In genomic region chr13:33832872-33833271, GRCh38 we compare ENCODE assay signal across 25 cellular contexts.
"Had no signal": no experiment of that assay in that cellular context is flagged by ENCODE, and none has a peak within 500 bp of the region (broad histone marks: within the 10 kb centered on the region; RNA-seq: fewer than 3 reads in every experiment).

No MANE protein-coding gene starts in this region.

- ATAC-seq: left lobe of liver, psoas muscle had no signal

- H3K9me3 ChIP-seq: ascending aorta, ovary, psoas muscle, SK-N-SH, testis had no signal

- H3K4me2 ChIP-seq: SK-N-SH had no signal

- H3K36me3 ChIP-seq: ovary had no signal

- H3K4me1 ChIP-seq: ascending aorta, psoas muscle, testis had no signal

- H3K4me3 ChIP-seq: ascending aorta, cardiac muscle cell, coronary artery, ovary, psoas muscle, testis had no signal

- H3K9ac ChIP-seq: SK-N-SH had no signal

- H3K27me3 ChIP-seq: ascending aorta, cardiac muscle cell, ovary, testis had no signal

- FAIRE-seq: TTC549, urothelium cell line had no signal

- H3K27ac ChIP-seq: cardiac muscle cell, coronary artery, ovary, testis, VCaP had no signal

- DNase-seq: activated CD4-positive, alpha-beta T cell treated with anti-CD3 and anti-CD28 coated beads for 4 hours; activated CD4-positive, alpha-beta T cell treated with anti-CD3 and anti-CD28 coated beads, Interleukin-2, amount 50 U/mL, for 4 hours; activated gamma-delta T cell; activated naive CD4-positive, alpha-beta T cell treated with anti-CD3 and anti-CD28 coated beads, Interleukin-2, amount 10 ng/mL, durations not matched to agents 7 days and 5 days; activated naive CD8-positive, alpha-beta T cell treated with anti-CD3 and anti-CD28 coated beads, Interleukin-2, amount 10 ng/mL, durations not matched to agents 7 days and 5 days; activated T-cell treated with anti-CD3 and anti-CD28 coated beads, Interleukin-2, amount 50 U/mL, for 1 hour; head of caudate nucleus; naive B cell; ovary; psoas muscle; right cardiac atrium; SK-N-SH; stimulated activated CD4-positive, alpha-beta T cell treated with anti-CD3 and anti-CD28 coated beads, Interleukin-2, amount 100 ng/mL, for 48 hours; stimulated activated naive CD4-positive, alpha-beta T cell treated with Interleukin-2 at 50 U/mL for 16 hours; SW 1271; T-helper 9 cell; testis; trophoblast cell had no signal
